ENCODE assay signal across 8 cellular contexts in the genomic region with DNA sequence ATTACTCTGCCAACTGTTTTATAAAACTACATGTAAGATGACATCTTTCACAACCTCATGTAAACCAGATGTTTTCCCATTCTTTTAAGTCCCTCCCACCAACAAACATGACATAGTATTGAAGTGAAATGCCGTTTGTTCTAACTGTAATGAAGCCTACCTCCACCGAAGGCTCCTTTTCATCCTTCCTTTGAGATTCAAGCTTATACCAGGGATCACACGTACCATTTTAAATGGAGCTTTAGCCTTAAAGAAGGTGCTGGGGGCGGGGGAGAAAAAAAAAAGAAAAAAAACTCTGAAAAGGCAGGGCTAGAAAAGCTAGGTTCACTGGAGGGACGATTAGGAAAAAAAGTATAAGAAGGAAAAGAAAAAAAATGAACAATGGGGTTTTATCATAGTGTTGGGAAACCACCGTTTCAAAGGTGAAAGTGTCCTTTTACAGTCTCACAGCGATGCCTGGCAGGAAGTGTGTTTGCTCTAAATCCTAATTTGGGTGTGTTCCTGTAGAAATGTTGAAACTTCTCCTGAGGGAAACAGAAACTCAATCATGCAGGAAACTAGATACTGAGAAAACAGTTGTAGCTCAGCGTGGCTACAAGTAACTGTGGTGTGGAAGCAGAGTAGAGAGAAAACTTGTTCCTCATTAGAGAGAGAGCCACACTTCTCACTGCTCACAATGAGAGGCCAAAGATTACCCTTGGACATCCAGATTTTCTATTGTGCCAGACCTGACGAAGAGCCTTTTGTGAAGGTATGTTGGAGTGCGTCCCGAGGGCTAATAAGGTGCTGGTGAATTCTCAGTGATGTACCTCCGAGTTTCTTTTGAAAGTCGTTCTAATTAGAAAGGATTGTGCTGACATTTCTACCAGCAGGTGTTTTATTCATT. TPM values are rescaled to one million over a fixed set of nuclear protein-coding genes. Genes with fewer than 3 reads are reported as not detected.
DNase-seq lines count a peak whose midpoint lies in the region; ATAC-seq and TF ChIP-seq lines count a peak whose summit lies in the region.

No MANE protein-coding gene starts in this region.

- ATAC-seq in GM18868 (IDR thresholded peaks at IDR 0.05; ENCODE audit: unreplicated experiment) (peak; percentile 97), HG03039 (IDR thresholded peaks at IDR 0.05; ENCODE audit: unreplicated experiment) (peak; percentile 97), sciatic nerve (peak; percentile 95)

- H3K4me3 ChIP-seq in AG10803 (ENCODE audit: low read length) = peak overlapping the region; percentile 15

- DNase-seq in AG10803 (ENCODE audit: low read depth) (peak; percentile 70), NCI-H526 (lab: John Stamatoyannopoulos, UW) (peak; percentile 27 to 30), glomerular endothelial cell (ENCODE audit: extremely low read depth, low read depth, low spot score) (peak; percentile 47), sciatic nerve (ENCODE audit: low spot score) (no peak), iPS-NIHi7 (ENCODE audit: extremely low spot score) (no peak)
- peak; percentile 28 for DNase-seq in activated T-helper 9 cell treated with anti-CD3 and anti-CD28 coated beads, Interleukin-2, amount 50 U/mL, for 16 hours (ENCODE audit: low read depth)

- TF ChIP-seq CTCF in AG10803 (conservative IDR thresholded peaks at IDR 0.05; ENCODE audit: low read length) = no peak

- intact Hi-C loops in sciatic nerve (cut with DNase I) = no loop called here

RNA-seq across cellular contexts. Expression of a gene that starts 37.6 kb away (rescaled TPM):
- total RNA-seq in glomerular endothelial cell (11.8 and 16.4 TPM in 2 replicates), sciatic nerve (25.0 TPM)

Comparison
In these comparisons a context has a peak if more than half of its experiments do, and no peak if none do; other contexts are left out.
1. DNase-seq: peak in AG10803 (single experiment), NCI-H526 (2 of 2), activated T-helper 9 cell treated with anti-CD3 and anti-CD28 coated beads, Interleukin-2, amount 50 U/mL, for 16 hours (single experiment) and glomerular endothelial cell (single experiment); none in sciatic nerve (single experiment) and iPS-NIHi7 (single experiment).
2. Peak in every context shown above with its lines, with median percentiles within 50 percentile points of each other: ATAC-seq.